In the genomic region with DNA sequence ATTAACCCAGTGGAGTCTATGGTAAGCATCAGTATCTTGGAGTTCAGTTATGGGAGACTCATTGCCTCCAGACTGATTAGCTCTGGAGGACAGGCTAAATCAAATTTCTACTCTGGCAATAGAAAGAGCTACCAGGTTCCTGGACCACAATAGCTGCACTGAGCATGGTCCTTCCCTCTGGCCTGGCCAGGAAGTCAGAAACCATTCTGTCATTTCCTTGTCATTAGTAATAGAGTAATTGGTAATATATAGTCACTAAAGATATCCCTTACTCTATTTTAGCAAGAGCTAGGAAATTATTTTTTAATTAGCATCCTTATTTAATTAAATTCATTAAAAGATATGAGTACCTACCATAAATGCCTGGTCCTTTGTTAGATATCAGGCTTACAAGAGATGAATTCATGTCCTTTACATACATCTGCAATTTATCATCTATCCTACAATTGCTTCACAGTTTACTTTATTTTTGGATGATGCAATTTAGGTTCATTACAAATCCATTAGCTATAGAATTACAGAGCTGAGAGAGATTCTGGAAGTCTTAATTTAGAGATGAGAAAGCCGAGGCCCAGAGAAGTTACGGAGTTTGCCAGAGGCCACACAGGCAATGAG, we compare ENCODE assay signal across 25 cellular contexts. TPM values are rescaled to one million over a fixed set of nuclear protein-coding genes. Genes with fewer than 3 reads are reported as not detected.
DNase-seq lines count a peak whose midpoint lies in the region; ATAC-seq and TF ChIP-seq lines count a peak whose summit lies in the region.
"Had no signal": no experiment of that assay in that cellular context is flagged by ENCODE, and none has a peak within 500 bp of the region (broad histone marks: within the 10 kb centered on the region; RNA-seq: fewer than 3 reads in every experiment).

No MANE protein-coding gene starts in this region.

- no peaks in the 10 kb centered on the region for H3K9me3 ChIP-seq in prostate gland
- H3K9me3 ChIP-seq: BLaER1 treated with 17β-estradiol and CSF1 and Interleukin-3, amounts not matched to agents 10 nM and 100 nM; HAP-1; SJSA1 had no signal

- TF ChIP-seq POLR2A in prostate gland (IDR thresholded peaks at IDR 0.05), result no peak

- H3K27me3 ChIP-seq in prostate gland (replicated peaks; ENCODE audit: insufficient read depth), result no peaks in the 10 kb centered on the region
- H3K27me3 ChIP-seq: BLaER1 treated with 17β-estradiol and CSF1 and Interleukin-3, amounts not matched to agents 10 nM and 100 nM; SJSA1 had no signal

- H3K4me1 ChIP-seq in prostate gland (replicated peaks), result no peaks in the 10 kb centered on the region
- H3K4me1 ChIP-seq: HAP-1, SJSA1 had no signal

- intact Hi-C loops in prostate gland (cut with DNase I), result no loop called here

- DNase-seq in AG09319 (ENCODE audit: extremely low read depth, low read depth), result peak; percentile 22
- DNase-seq in SK-N-DZ (ENCODE audit: low spot score), result peak; percentile 52
- DNase-seq in dedifferentiated amniotic fluid mesenchymal stem cell (ENCODE audit: extremely low spot score), result peak; percentile 28
- peak; percentile 34 for DNase-seq in fibroblast of the conjunctiva (ENCODE audit: low read depth)
- no peak for DNase-seq in NCI-H524 (lab: John Stamatoyannopoulos, UW)
- DNase-seq in prostate gland (ENCODE audit: low spot score), result no peak
- DNase-seq: CD4-positive, alpha-beta T cell; DMS53; Karpas-422; NCI-H1105; NCI-H1436 treated with DMSO at 0.1 percent for 48 hours; NCI-H187 treated with DMSO at 0.1 percent for 48 hours; NCI-H2107; NCI-H446 treated with DMSO at 0.1 percent for 48 hours; NCI-H526 treated with DMSO at 0.1 percent for 48 hours; RPMI8226; SW 1271 had no signal

- H3K36me3 ChIP-seq in prostate gland, result no peaks in the 10 kb centered on the region
- H3K36me3 ChIP-seq: HAP-1, SJSA1 had no signal

- WGBS in prostate gland, result 93% methylated on average over 2 of the region's 2 CpGs

- H3K4me3 ChIP-seq in prostate gland, result no peak overlapping the region
- H3K4me3 ChIP-seq: BLaER1 treated with 17β-estradiol and CSF1 and Interleukin-3, amounts not matched to agents 10 nM and 100 nM; GM23338; HAP-1; SJSA1 had no signal

- H3K27ac ChIP-seq in prostate gland, result no peak overlapping the region
- H3K27ac ChIP-seq: BLaER1 treated with 17β-estradiol and CSF1 and Interleukin-3, amounts not matched to agents 10 nM and 100 nM; SJSA1 had no signal

- TF ChIP-seq CTCF in AG09319 (IDR thresholded peaks at IDR 0.05; ENCODE audit: low read depth, low read length), result no peak
- TF ChIP-seq CTCF in prostate gland (IDR thresholded peaks at IDR 0.05), result no peak

- no peak for ATAC-seq in GM18867 (IDR thresholded peaks at IDR 0.05; ENCODE audit: unreplicated experiment)
- ATAC-seq: GM23338 had no signal

RNA-seq across cellular contexts. Expression of gene TDRD9, which starts 23.7 kb away (rescaled TPM):
- not detected in 2 replicates for polyA plus RNA-seq in SK-N-DZ (2014; cell fraction: cytosol; rRNA removed)
- polyA plus RNA-seq in SK-N-DZ (2014; cell fraction: nucleus; rRNA removed), result not detected in 2 replicates
- 10 to 100 TPM in 1 of 2 donors, under 1 TPM in 1; 0.64 to 18.2 TPM for total RNA-seq in prostate gland
- total RNA-seq: A172, Daoy, G401, GM23338 had no signal

RNA-seq across cellular contexts. Expression of gene RD3L, which starts 37.7 kb away (rescaled TPM):
- not detected in 2 replicates for polyA plus RNA-seq in SK-N-DZ (2014; cell fraction: cytosol; rRNA removed)
- not detected in 2 replicates for polyA plus RNA-seq in SK-N-DZ (2014; cell fraction: nucleus; rRNA removed)
- total RNA-seq in prostate gland, result not detected
- total RNA-seq: A172; CD4-positive, alpha-beta T cell; Daoy; G401; GM23338; SJSA1 had no signal
- polyA plus RNA-seq: GM23338 had no signal

RNA-seq across cellular contexts. Expression of gene PPP1R13B, which starts 57.2 kb away (rescaled TPM):
- 2.1 and 8.1 TPM in 2 replicates for polyA plus RNA-seq in SK-N-DZ (2014; cell fraction: cytosol; rRNA removed)
- 5.5 and 10.0 TPM in 2 replicates for polyA plus RNA-seq in SK-N-DZ (2014; cell fraction: nucleus; rRNA removed)
- total RNA-seq in prostate gland, result 10 to 100 TPM; 48.2 to 64.6 TPM

Comparison
In these comparisons a context has a peak if more than half of its experiments do, and no peak if none do; other contexts are left out.
1. DNase-seq: peak in AG09319 (single experiment), SK-N-DZ (single experiment), dedifferentiated amniotic fluid mesenchymal stem cell (single experiment) and fibroblast of the conjunctiva (single experiment); none in NCI-H524 (0 of 2) and prostate gland (single experiment).